In the genomic region with DNA sequence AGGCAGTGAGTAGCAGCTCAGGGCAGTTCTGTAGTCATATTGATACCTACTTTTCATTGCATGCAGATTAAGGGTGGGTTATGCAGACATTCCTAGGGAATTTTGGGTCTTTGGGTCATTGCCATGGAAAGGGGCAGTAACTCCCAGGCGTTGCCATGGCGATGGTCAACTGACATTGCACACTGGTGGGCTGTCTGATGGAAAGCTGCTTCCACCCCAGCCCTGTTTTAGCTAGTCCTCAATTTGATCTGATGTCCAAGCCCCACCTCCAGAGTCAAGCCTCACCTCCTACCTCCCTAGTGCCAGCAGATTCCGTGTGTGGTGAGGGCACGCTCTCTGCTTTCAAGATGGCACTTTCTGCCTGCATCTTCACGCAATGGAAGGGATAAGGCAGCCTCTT, we compare ENCODE assay signal across 26 cellular contexts.
DNase-seq lines count a peak whose midpoint lies in the region; ATAC-seq, FAIRE-seq and TF ChIP-seq lines count a peak whose summit lies in the region.
"Had no signal": no experiment of that assay in that cellular context is flagged by ENCODE, and none has a peak within 500 bp of the region (broad histone marks: within the 10 kb centered on the region; RNA-seq: fewer than 3 reads in every experiment).

No MANE protein-coding gene starts in this region.

- intact Hi-C loops in ascending aorta (cut with DNase I) = loop anchor here (2.0 to 10.0 kb wide), 2 partner anchors 16 to 436 kb away; no protein-coding TSS in a partner anchor

- peak overlapping the region; percentile 84 for H2BK120ac ChIP-seq in H1 (replicated peaks; ENCODE audit: low read depth, low read length)

- no peaks in the 10 kb centered on the region for H4K20me1 ChIP-seq in H1 (replicated peaks in 1 of 2; ENCODE audit: control insufficient read depth in 1 of 2, insufficient read depth in 2 of 2, low read length in 2 of 2)

- peaks cover 5% of the 10 kb centered on the region for H3K9me3 Mint-ChIP-seq in nephron progenitor cell

- H2AFZ ChIP-seq in H1 (ENCODE audit: low read length) = no peak overlapping the region

- no peak for TF ChIP-seq RAD21 in H1 (IDR thresholded peaks at IDR 0.05 in 1 of 2, conservative IDR thresholded peaks at IDR 0.05 in 1 of 2; ENCODE audit: low read depth in 2 of 2, low read length in 2 of 2)

- H3K4me3 ChIP-seq in ascending aorta = no peak overlapping the region
- H3K4me3 ChIP-seq in H1 (ENCODE audit: extremely low read depth in 1 of 4, insufficient read depth in 2 of 4, low read depth in 3 of 4, low read length in 4 of 4) = no peak overlapping the region
- H3K4me3 ChIP-seq in thoracic aorta = no peak overlapping the region
- H3K4me3 ChIP-seq: Peyer's patch, SJCRH30 had no signal

- H3K27ac Mint-ChIP-seq in nephron progenitor cell = peak overlapping the region; percentile 12
- H3K27ac Mint-ChIP-seq: CD8-positive, alpha-beta memory T cell had no signal

- TF ChIP-seq CTCF in ascending aorta (IDR thresholded peaks at IDR 0.05) (no peak), H1 (IDR thresholded peaks at IDR 0.05; ENCODE audit: control extremely low read depth in 1 of 3, insufficient read depth in 1 of 3, low read depth in 1 of 3, low read length in 3 of 3) (no peak), nephron progenitor cell (IDR thresholded peaks at IDR 0.05) (no peak), thoracic aorta (IDR thresholded peaks at IDR 0.05) (no peak)

- 90% methylated on average over 5 of the region's 5 CpGs; no CpG with 5 or more reads in 1 of the 2 experiments for WGBS in H1 (ENCODE audit: extremely low coverage in 1 of 2, insufficient coverage in 1 of 2, insufficient read length in 1 of 2, insufficient replicate concordance in 2 of 2, low coverage in 1 of 2, low lambda C conversion rate in 2 of 2, missing lambda C conversion rate in 1 of 2), 2 experiments

- peak overlapping the region; percentile 71 for H4K91ac ChIP-seq in H1 (replicated peaks; ENCODE audit: insufficient read length, low read length)

- peak overlapping the region; percentile 8; the same call in 1 of the 2 replicates for H2BK15ac ChIP-seq in H1 (ENCODE audit: low read length)

- no peaks in the 10 kb centered on the region for H3K36me3 ChIP-seq in ascending aorta
- H3K36me3 ChIP-seq in H1 (ENCODE audit: control insufficient read depth in 2 of 4, insufficient read depth in 4 of 4, low read length in 3 of 4) = no peaks in the 10 kb centered on the region
- H3K36me3 ChIP-seq in thoracic aorta = no peaks in the 10 kb centered on the region
- H3K36me3 ChIP-seq: Peyer's patch, SJCRH30 had no signal

- FAIRE-seq in H1 (lab: Jason Lieb, UNC) = no peak
- FAIRE-seq: A204.1, HepG2 had no signal

- peak overlapping the region; percentile 66 to 89 for H3K27ac ChIP-seq in ascending aorta
- no peak overlapping the region for H3K27ac ChIP-seq in H1 (ENCODE audit: low read depth, low read length)
- H3K27ac ChIP-seq in thoracic aorta = peak overlapping the region; percentile 77 to 90
- H3K27ac ChIP-seq: C4-2B, HL-60, Peyer's patch, SJCRH30 had no signal

- H3K4me1 Mint-ChIP-seq in nephron progenitor cell = peaks cover 40% of the 10 kb centered on the region
- H3K4me1 Mint-ChIP-seq: CD8-positive, alpha-beta memory T cell had no signal

- no peak for TF ChIP-seq EP300 in H1 (IDR thresholded peaks at IDR 0.05; ENCODE audit: borderline replicate concordance in 1 of 2, low read depth in 2 of 2, low read length in 2 of 2)

- H3K27me3 ChIP-seq in ascending aorta (no peaks in the 10 kb centered on the region), H1 (replicated peaks in 1 of 4; ENCODE audit: control insufficient read depth in 3 of 4, extremely low read depth in 1 of 4, insufficient read depth in 3 of 4, low read length in 3 of 4) (no peaks in the 10 kb centered on the region; a peak in 1 of 7 replicates), thoracic aorta (replicated peaks; ENCODE audit: insufficient read depth) (no peaks in the 10 kb centered on the region)
- H3K27me3 ChIP-seq: Peyer's patch, SJCRH30 had no signal

- CTCF ChIA-PET in H1 (lab: Charles Lee; ENCODE audit: partially characterized antibody) = interaction anchor here (1.3 to 1.9 kb wide), 3 partner anchors 10 to 46 kb away, joined by 5 to 7 read pairs (median 7); no protein-coding TSS in a partner anchor

- no peak overlapping the region for H3K4ac ChIP-seq in H1 (replicated peaks; ENCODE audit: insufficient read length, low read depth, low read length)

- no peak overlapping the region for H3K14ac ChIP-seq in H1 (ENCODE audit: insufficient read length)

- no peak overlapping the region for H3K56ac ChIP-seq in H1 (replicated peaks; ENCODE audit: insufficient read length, low read depth, low read length)

- H3K36me3 Mint-ChIP-seq in nephron progenitor cell (ENCODE audit: low read depth) = no peaks in the 10 kb centered on the region
- H3K36me3 Mint-ChIP-seq: CD8-positive, alpha-beta memory T cell had no signal

- H3K9me3 ChIP-seq in ascending aorta (no peaks in the 10 kb centered on the region), H1 (ENCODE audit: insufficient read depth in 2 of 2, low read depth in 1 of 2, low read length in 1 of 2) (no peaks in the 10 kb centered on the region), thoracic aorta (no peaks in the 10 kb centered on the region)
- H3K9me3 ChIP-seq: Peyer's patch, SJCRH30 had no signal

- H4K8ac ChIP-seq in H1 (ENCODE audit: extremely low read depth, insufficient read depth, low read length) = no peak overlapping the region

- H3K79me1 ChIP-seq in H1 (ENCODE audit: low read depth, low read length) = no peaks in the 10 kb centered on the region

- no peak overlapping the region for H3K23ac ChIP-seq in H1 (ENCODE audit: insufficient read length)

- DNase-seq in ascending aorta (ENCODE audit: low spot score in 2 of 2) (no peak), H1 (ENCODE audit: low read depth in 1 of 2, low spot score in 2 of 2) (no peak), nephron progenitor cell (peak; percentile 56), thoracic aorta (ENCODE audit: low spot score) (no peak)
- DNase-seq in activated T-cell treated with anti-CD3 and anti-CD28 coated beads, Interleukin-2, amount 50 U/mL, for 1 hour = no peak
- DNase-seq: Calu3; CD8-positive, alpha-beta memory T cell; DMS153; H7; KBM-7; MM.1S; NCI-H1092; NCI-H1436; NCI-H1930; NCI-H345; NCI-H524; NCI-H774; NK-92 treated with Interleukin-12 subunit alpha and Interleukin-12 subunit beta, amount 100 ng/mL, for 24 hours; SJCRH30 had no signal

- H3K4me3 Mint-ChIP-seq in nephron progenitor cell = no peak overlapping the region
- H3K4me3 Mint-ChIP-seq: CD8-positive, alpha-beta memory T cell had no signal

- H2BK5ac ChIP-seq in H1 (ENCODE audit: low read depth, low read length) = 0 out of 2 replicates have a peak overlapping the region, but pooled peaks have one; percentile 35

- H3K4me1 ChIP-seq in ascending aorta (peaks cover 5 to 24% of the 10 kb centered on the region in 2 donors), H1 (replicated peaks in 1 of 4; ENCODE audit: control insufficient read depth in 3 of 4, insufficient read depth in 4 of 4, low read length in 3 of 4) (peaks cover 2 to 10% (median 6%) of the 10 kb centered on the region in 4 experiments), thoracic aorta (ENCODE audit: control insufficient read depth in 1 of 2, low read depth in 2 of 2) (peaks cover 21 to 29% of the 10 kb centered on the region in 2 donors)
- H3K4me1 ChIP-seq: Peyer's patch, SJCRH30 had no signal

- no peak overlapping the region; a peak in 1 of 4 replicates for H3K4me2 ChIP-seq in H1 (ENCODE audit: insufficient read depth in 1 of 2, low read depth in 2 of 2, low read length in 2 of 2)

- H3K27me3 Mint-ChIP-seq in nephron progenitor cell (ENCODE audit: low read depth, poor library complexity) = no peaks in the 10 kb centered on the region

- H4K5ac ChIP-seq in H1 (ENCODE audit: insufficient read length, low read depth, low read length) = no peak overlapping the region

- TF ChIP-seq POLR2A in H1 (IDR thresholded peaks at IDR 0.05; ENCODE audit: control extremely low read depth in 1 of 2, low read depth in 2 of 2, low read length in 2 of 2) = no peak

- H3K9ac ChIP-seq in H1 (replicated peaks in 1 of 4; ENCODE audit: extremely low read depth in 1 of 4, low read depth in 3 of 4, low read length in 3 of 4) = no peak overlapping the region

- peak overlapping the region; percentile 71; the same call in 1 of the 2 replicates for H2BK12ac ChIP-seq in H1 (ENCODE audit: low read depth, low read length)

- H3K79me2 ChIP-seq in H1 (ENCODE audit: control insufficient read depth in 1 of 2, insufficient read depth in 2 of 2, low read length in 2 of 2) = no peaks in the 10 kb centered on the region

- H3K23me2 ChIP-seq in H1 (ENCODE audit: low read depth, low read length) = no peaks in the 10 kb centered on the region

- H2AK5ac ChIP-seq in H1 (ENCODE audit: low read depth, low read length) = 0 out of 2 replicates have a peak overlapping the region, but pooled peaks have one; percentile 17

- H2BK20ac ChIP-seq in H1 (ENCODE audit: low read length) = peak overlapping the region; percentile 80; the same call in 1 of the 2 replicates

- no peak for ATAC-seq in thoracic aorta (ENCODE audit: insufficient number of reproducible peaks, low FRiP score, low read depth)
- ATAC-seq in GM18511 (IDR thresholded peaks at IDR 0.05; ENCODE audit: unreplicated experiment) = no peak
- ATAC-seq in HG02938 (IDR thresholded peaks at IDR 0.05; ENCODE audit: unreplicated experiment) = no peak
- ATAC-seq: HepG2 had no signal

- POLR2A ChIA-PET in H1 (lab: Charles Lee; ENCODE audit: partially characterized antibody) = no interaction called here

- H3K18ac ChIP-seq in H1 (ENCODE audit: extremely low read depth, low read length) = peak overlapping the region; percentile 71; the same call in 1 of the 2 replicates

TF ChIP-seq in H1, 55 proteins besides CTCF, POLR2A, EP300 and RAD21 (continues in another document):
- no peak for TF ChIP-seq ZNF274 (IDR thresholded peaks at IDR 0.05; ENCODE audit: borderline replicate concordance, extremely low read depth, low read length)
- TF ChIP-seq CHD1 (IDR thresholded peaks at IDR 0.05; ENCODE audit: low read depth, low read length) = no peak
- TF ChIP-seq KDM1A (IDR thresholded peaks at IDR 0.05; ENCODE audit: borderline replicate concordance, low read length) = no peak
- TF ChIP-seq SP4 (IDR thresholded peaks at IDR 0.05; ENCODE audit: low read length) = no peak
- no peak for TF ChIP-seq CHD2 (IDR thresholded peaks at IDR 0.05; ENCODE audit: low read length)
- TF ChIP-seq POU5F1 (IDR thresholded peaks at IDR 0.05; ENCODE audit: low read depth, low read length) = no peak
- no peak for TF ChIP-seq NANOG (IDR thresholded peaks at IDR 0.05; ENCODE audit: insufficient read depth, low read depth, low read length, poor library complexity, severe bottlenecking)
- no peak for TF ChIP-seq ATF3 (IDR thresholded peaks at IDR 0.05; ENCODE audit: insufficient read depth, low read depth, low read length)
- no peak for TF ChIP-seq POLR2AphosphoS5 (IDR thresholded peaks at IDR 0.05; ENCODE audit: low read depth, low read length)
- TF ChIP-seq HDAC6 (IDR thresholded peaks at IDR 0.05; ENCODE audit: low read depth, low read length) = no peak
- TF ChIP-seq FOSL1 (IDR thresholded peaks at IDR 0.05; ENCODE audit: insufficient read depth, low read depth, low read length) = no peak
